Comparison of ENCODE assay signal across 23 cellular contexts in the genomic region with DNA sequence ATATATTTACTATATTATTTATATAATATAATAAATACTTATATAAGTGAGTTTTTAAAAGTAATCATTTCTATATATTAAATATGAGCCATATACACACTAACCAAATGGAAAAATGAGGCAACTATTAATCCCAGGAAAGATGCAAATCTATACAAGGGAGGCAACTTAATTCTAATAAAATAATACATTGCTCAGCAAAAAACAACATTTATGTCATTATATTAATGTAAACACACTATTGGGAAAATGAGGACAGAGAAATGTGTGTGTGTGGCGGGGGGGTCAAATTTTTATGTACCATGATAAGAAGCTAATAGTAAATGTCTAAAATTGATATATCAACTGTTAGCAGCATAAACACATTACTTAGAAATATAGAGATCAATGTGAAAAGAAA. TPM values are rescaled to one million over a fixed set of nuclear protein-coding genes. Genes with fewer than 3 reads are reported as not detected.
DNase-seq lines count a peak whose midpoint lies in the region; ATAC-seq, FAIRE-seq and TF ChIP-seq lines count a peak whose summit lies in the region.
"Had no signal": no experiment of that assay in that cellular context is flagged by ENCODE, and none has a peak within 500 bp of the region (broad histone marks: within the 10 kb centered on the region; RNA-seq: fewer than 3 reads in every experiment).

No MANE protein-coding gene starts in this region.

- H3K9me3 ChIP-seq in psoas muscle (peaks cover 6% of the 10 kb centered on the region), subcutaneous abdominal adipose tissue (ENCODE audit: control insufficient read depth in 5 of 5, low read length in 5 of 5) (peaks cover 0 to 4% (median 0%) of the 10 kb centered on the region in 5 donors)
- H3K9me3 ChIP-seq: BE2C had no signal

- H3K36me3 Mint-ChIP-seq in activated CD4-positive, alpha-beta T cell treated with anti-CD3 and anti-CD28 coated beads, Interleukin-2, amount 10 ng/mL, durations not matched to agents 24 days and 14 days (ENCODE audit: low read depth), result peaks cover 46% of the 10 kb centered on the region

- H3K4me3 ChIP-seq in psoas muscle (no peak overlapping the region), subcutaneous abdominal adipose tissue (ENCODE audit: low read depth in 1 of 5, low read length in 5 of 5) (no peak overlapping the region)
- H3K4me3 ChIP-seq: GM23248, HAP-1 had no signal

- TF ChIP-seq CTCF in psoas muscle (IDR thresholded peaks at IDR 0.05), result no peak

- H3K9ac ChIP-seq in subcutaneous abdominal adipose tissue (ENCODE audit: low read length in 5 of 5), result no peak overlapping the region
- H3K9ac ChIP-seq: GM23248 had no signal

- no peak overlapping the region for H3K27ac Mint-ChIP-seq in activated CD4-positive, alpha-beta T cell treated with anti-CD3 and anti-CD28 coated beads, Interleukin-2, amount 10 ng/mL, durations not matched to agents 24 days and 14 days
- H3K27ac Mint-ChIP-seq: CD4-positive, CD25-positive, alpha-beta regulatory T cell had no signal

- intact Hi-C loops in activated CD4-positive, alpha-beta T cell treated with anti-CD3 and anti-CD28 coated beads, Interleukin-2, amount 10 ng/mL, durations not matched to agents 24 days and 14 days (cut with micrococcal nuclease), result loop anchor here (5.0 kb wide), 1 partner anchor 98 kb away; no protein-coding TSS in a partner anchor
- intact Hi-C loops in psoas muscle (cut with DNase I), result no loop called here

- peaks cover 11% of the 10 kb centered on the region for H3K4me1 ChIP-seq in psoas muscle
- H3K4me1 ChIP-seq in subcutaneous abdominal adipose tissue (ENCODE audit: control insufficient read depth in 5 of 5, insufficient read depth in 5 of 5, low read length in 5 of 5), result peaks cover 3 to 35% (median 28%) of the 10 kb centered on the region in 5 donors
- H3K4me1 ChIP-seq: HAP-1 had no signal

- H3K4me3 Mint-ChIP-seq in activated CD4-positive, alpha-beta T cell treated with anti-CD3 and anti-CD28 coated beads, Interleukin-2, amount 10 ng/mL, durations not matched to agents 24 days and 14 days, result no peak overlapping the region
- H3K4me3 Mint-ChIP-seq: CD4-positive, CD25-positive, alpha-beta regulatory T cell; CD8-positive, alpha-beta memory T cell had no signal

- H3K27ac ChIP-seq in psoas muscle, result peak overlapping the region; percentile 88
- H3K27ac ChIP-seq in subcutaneous abdominal adipose tissue (ENCODE audit: low read depth, low read length), result peak overlapping the region; percentile 91
- H3K27ac ChIP-seq: 22Rv1, HL-60 had no signal

- peak; percentile 45 for FAIRE-seq in RCC 7860 (lab: Jason Lieb, UNC)
- FAIRE-seq: GM12891 had no signal

- H3K4me1 Mint-ChIP-seq in activated CD4-positive, alpha-beta T cell treated with anti-CD3 and anti-CD28 coated beads, Interleukin-2, amount 10 ng/mL, durations not matched to agents 24 days and 14 days, result peaks cover 20% of the 10 kb centered on the region
- H3K4me1 Mint-ChIP-seq: CD4-positive, CD25-positive, alpha-beta regulatory T cell; CD8-positive, alpha-beta memory T cell had no signal

- 98 to 100% (median 100%) methylated on average over 1 of the region's 1 CpG for WGBS in psoas muscle, 3 donors

- H3K27me3 ChIP-seq in psoas muscle (ENCODE audit: insufficient read depth in 3 of 3, low read length in 2 of 3) (no peaks in the 10 kb centered on the region), subcutaneous abdominal adipose tissue (ENCODE audit: control insufficient read depth in 5 of 5, insufficient read depth in 4 of 5, low read length in 5 of 5) (no peaks in the 10 kb centered on the region)
- H3K27me3 ChIP-seq: BE2C had no signal

- ATAC-seq in psoas muscle (no peak), HG02981 (IDR thresholded peaks at IDR 0.05; ENCODE audit: unreplicated experiment) (no peak)

- H3K27me3 Mint-ChIP-seq in activated CD4-positive, alpha-beta T cell treated with anti-CD3 and anti-CD28 coated beads, Interleukin-2, amount 10 ng/mL, durations not matched to agents 24 days and 14 days, result peaks cover 2% of the 10 kb centered on the region
- H3K27me3 Mint-ChIP-seq: CD4-positive, CD25-positive, alpha-beta regulatory T cell; CD8-positive, alpha-beta memory T cell had no signal

- DNase-seq in activated CD4-positive, alpha-beta T cell treated with anti-CD3 and anti-CD28 coated beads, Interleukin-2, amount 10 ng/mL, durations not matched to agents 24 days and 14 days, result peak; percentile 6
- DNase-seq in activated CD4-positive, alpha-beta T cell treated with anti-CD3 and anti-CD28 coated beads, Interleukin-2, amount 50 U/mL, for 48 hours, result no peak
- DNase-seq in RCC 7860 (ENCODE audit: low spot score) (no peak), psoas muscle (no peak), HuH-7 (ENCODE audit: low spot score) (no peak)
- no peak for DNase-seq in activated T-cell treated with anti-CD3 and anti-CD28 coated beads, Interleukin-2, amount 50 U/mL, for 48 hours
- DNase-seq: BE2C; C1 segment of cervical spinal cord; CD4-positive, CD25-positive, alpha-beta regulatory T cell; CD8-positive, alpha-beta memory T cell; COR-L47; DMS 273 treated with DMSO at 0.1 percent for 48 hours; DMS53; DND-41; EL; GM23248 had no signal

- peaks cover 19% of the 10 kb centered on the region for H3K9me3 Mint-ChIP-seq in activated CD4-positive, alpha-beta T cell treated with anti-CD3 and anti-CD28 coated beads, Interleukin-2, amount 10 ng/mL, durations not matched to agents 24 days and 14 days

- H3K36me3 ChIP-seq in psoas muscle (ENCODE audit: insufficient read depth in 1 of 2, low read depth in 1 of 2), result peaks cover 0 to 2% of the 10 kb centered on the region in 2 donors
- peaks cover 13 to 25% (median 18%) of the 10 kb centered on the region in 5 donors for H3K36me3 ChIP-seq in subcutaneous abdominal adipose tissue (ENCODE audit: control insufficient read depth in 5 of 5, insufficient read depth in 5 of 5, low read length in 5 of 5)
- H3K36me3 ChIP-seq: BE2C had no signal

RNA-seq across cellular contexts. Expression of gene DGKI, which starts 23.3 kb away (rescaled TPM):
- 16.2 and 21.4 TPM in 2 replicates for total RNA-seq in activated CD4-positive, alpha-beta T cell treated with anti-CD3 and anti-CD28 coated beads, Interleukin-2, amount 10 ng/mL, durations not matched to agents 24 days and 14 days
- total RNA-seq in psoas muscle, result under 1 TPM in 3 of 4 donors, not detected in 1; 0.44 to 0.56 (median 0.45) TPM
- polyA plus RNA-seq in psoas muscle, result under 1 TPM in 2 of 3 donors, not detected in 1; under 0.01 to 0.04 TPM
- total RNA-seq: CD4-positive, CD25-positive, alpha-beta regulatory T cell; G401 had no signal
- polyA plus RNA-seq: CD4-positive, CD25-positive, alpha-beta regulatory T cell; CD8-positive, alpha-beta memory T cell had no signal

Comparison
In these comparisons a context has a peak if more than half of its experiments do, and no peak if none do; other contexts are left out.
1. RNA of gene DGKI, which starts 23.3 kb away (total RNA-seq): 16.2 to 21.4 TPM in activated CD4-positive, alpha-beta T cell treated with anti-CD3 and anti-CD28 coated beads, Interleukin-2, amount 10 ng/mL, durations not matched to agents 24 days and 14 days; 0.44 to 0.56 TPM in psoas muscle; every median in the first group is over 10 times any median in the second.